ENCODE assay signal across 8 cellular contexts in genomic region chr20:39112196-39112743, GRCh38.
DNase-seq lines count a peak whose midpoint lies in the region; ATAC-seq and TF ChIP-seq lines count a peak whose summit lies in the region.

No MANE protein-coding gene starts in this region.

- no peaks in the 10 kb centered on the region for H4K20me1 ChIP-seq in KMS-11 (ENCODE audit: insufficient read depth)

- no peaks in the 10 kb centered on the region for H3K36me3 ChIP-seq in KMS-11 (ENCODE audit: insufficient read depth)
- no peaks in the 10 kb centered on the region for H3K36me3 ChIP-seq in esophagus squamous epithelium

- H3K79me2 ChIP-seq in KMS-11 (ENCODE audit: insufficient read depth, low read depth) = no peaks in the 10 kb centered on the region

- H3K9ac ChIP-seq in KMS-11 = no peak overlapping the region

- CTCF ChIA-PET in activated CD4-positive, alpha-beta T cell treated with anti-CD3 and anti-CD28 coated beads, Interleukin-2, amount 10 ng/mL, durations not matched to agents 7 days and 5 days (lab: Charles Lee) = no interaction called here

- no peak for TF ChIP-seq POLR2A in esophagus squamous epithelium (IDR thresholded peaks at IDR 0.05)

- H3K27ac Mint-ChIP-seq in activated CD4-positive, alpha-beta T cell treated with anti-CD3 and anti-CD28 coated beads, Interleukin-2, amount 10 ng/mL, durations not matched to agents 7 days and 5 days = no peak overlapping the region
- no peak overlapping the region for H3K27ac Mint-ChIP-seq in activated CD4-positive, alpha-beta T cell treated with anti-CD3 and anti-CD28 coated beads, Interleukin-2, amount 10 ng/mL, durations not matched to agents 24 days and 14 days
- H3K27ac Mint-ChIP-seq in nephron progenitor cell = no peak overlapping the region

- H3K27me3 ChIP-seq in KMS-11 (ENCODE audit: insufficient read depth, low read depth) (no peaks in the 10 kb centered on the region; the same call in 1 of the 2 replicates), esophagus squamous epithelium (peaks cover 0 to 76% (median 0%) of the 10 kb centered on the region in 4 donors)

- no peak for ATAC-seq in HG02571 (IDR thresholded peaks at IDR 0.05; ENCODE audit: unreplicated experiment)
- no peak for ATAC-seq in GM18873 (IDR thresholded peaks at IDR 0.05; ENCODE audit: low FRiP score, unreplicated experiment)

- H3K4me1 ChIP-seq in KMS-11 (ENCODE audit: low read depth, poor library complexity, severe bottlenecking) (no peaks in the 10 kb centered on the region), esophagus squamous epithelium (peaks cover 0 to 5% (median 0%) of the 10 kb centered on the region in 3 donors)

- H3K27ac ChIP-seq in KMS-11 (no peak overlapping the region), esophagus squamous epithelium (no peak overlapping the region)

- peaks cover 26% of the 10 kb centered on the region for H3K27me3 Mint-ChIP-seq in activated CD4-positive, alpha-beta T cell treated with anti-CD3 and anti-CD28 coated beads, Interleukin-2, amount 10 ng/mL, durations not matched to agents 7 days and 5 days
- H3K27me3 Mint-ChIP-seq in activated CD4-positive, alpha-beta T cell treated with anti-CD3 and anti-CD28 coated beads, Interleukin-2, amount 10 ng/mL, durations not matched to agents 24 days and 14 days = peaks cover 27% of the 10 kb centered on the region
- peaks cover 41% of the 10 kb centered on the region for H3K27me3 Mint-ChIP-seq in nephron progenitor cell (ENCODE audit: low read depth, poor library complexity)

- no peak overlapping the region for H3K4me3 ChIP-seq in KMS-11 (IDR thresholded peaks at IDR 0.05; ENCODE audit: insufficient read depth, low read depth, low read length)
- no peak overlapping the region for H3K4me3 ChIP-seq in esophagus squamous epithelium

- POLR2A ChIA-PET in activated CD4-positive, alpha-beta T cell treated with anti-CD3 and anti-CD28 coated beads, Interleukin-2, amount 10 ng/mL, durations not matched to agents 7 days and 5 days (lab: Charles Lee) = no interaction called here

- intact Hi-C loops in activated CD4-positive, alpha-beta T cell treated with anti-CD3 and anti-CD28 coated beads, Interleukin-2, amount 10 ng/mL, durations not matched to agents 24 days and 14 days (cut with micrococcal nuclease) = no loop called here
- intact Hi-C loops in esophagus squamous epithelium (cut with DNase I) = no loop called here

- no peaks in the 10 kb centered on the region for H3K4me1 Mint-ChIP-seq in activated CD4-positive, alpha-beta T cell treated with anti-CD3 and anti-CD28 coated beads, Interleukin-2, amount 10 ng/mL, durations not matched to agents 7 days and 5 days
- peaks cover 2% of the 10 kb centered on the region for H3K4me1 Mint-ChIP-seq in activated CD4-positive, alpha-beta T cell treated with anti-CD3 and anti-CD28 coated beads, Interleukin-2, amount 10 ng/mL, durations not matched to agents 24 days and 14 days
- peaks cover 45% of the 10 kb centered on the region for H3K4me1 Mint-ChIP-seq in nephron progenitor cell

- H3K9me3 ChIP-seq in esophagus squamous epithelium = peaks cover 0 to 9% (median 6%) of the 10 kb centered on the region in 3 donors

- H3K36me3 Mint-ChIP-seq in activated CD4-positive, alpha-beta T cell treated with anti-CD3 and anti-CD28 coated beads, Interleukin-2, amount 10 ng/mL, durations not matched to agents 7 days and 5 days (ENCODE audit: low read depth) = no peaks in the 10 kb centered on the region
- no peaks in the 10 kb centered on the region for H3K36me3 Mint-ChIP-seq in activated CD4-positive, alpha-beta T cell treated with anti-CD3 and anti-CD28 coated beads, Interleukin-2, amount 10 ng/mL, durations not matched to agents 24 days and 14 days (ENCODE audit: low read depth)
- H3K36me3 Mint-ChIP-seq in nephron progenitor cell (ENCODE audit: low read depth) = no peaks in the 10 kb centered on the region

- H3K9me3 Mint-ChIP-seq in activated CD4-positive, alpha-beta T cell treated with anti-CD3 and anti-CD28 coated beads, Interleukin-2, amount 10 ng/mL, durations not matched to agents 7 days and 5 days = no peaks in the 10 kb centered on the region
- no peaks in the 10 kb centered on the region for H3K9me3 Mint-ChIP-seq in activated CD4-positive, alpha-beta T cell treated with anti-CD3 and anti-CD28 coated beads, Interleukin-2, amount 10 ng/mL, durations not matched to agents 24 days and 14 days
- peaks cover 5% of the 10 kb centered on the region for H3K9me3 Mint-ChIP-seq in nephron progenitor cell

- H3K4me2 ChIP-seq in KMS-11 = no peak overlapping the region

- WGBS in esophagus squamous epithelium, 2 donors = 10 to 16% methylated on average over 6 to 7 of the region's 8 CpGs

- peak overlapping the region; percentile 66 for H2AFZ ChIP-seq in KMS-11 (ENCODE audit: low read depth)

- no peak overlapping the region for H3K4me3 Mint-ChIP-seq in activated CD4-positive, alpha-beta T cell treated with anti-CD3 and anti-CD28 coated beads, Interleukin-2, amount 10 ng/mL, durations not matched to agents 7 days and 5 days
- no peak overlapping the region for H3K4me3 Mint-ChIP-seq in activated CD4-positive, alpha-beta T cell treated with anti-CD3 and anti-CD28 coated beads, Interleukin-2, amount 10 ng/mL, durations not matched to agents 24 days and 14 days
- H3K4me3 Mint-ChIP-seq in nephron progenitor cell = peak overlapping the region; percentile 40

- peak; percentile 10 for DNase-seq in activated CD4-positive, alpha-beta T cell treated with anti-CD3 and anti-CD28 coated beads, Interleukin-2, amount 10 ng/mL, durations not matched to agents 7 days and 5 days
- no peak for DNase-seq in activated CD4-positive, alpha-beta T cell treated with anti-CD3 and anti-CD28 coated beads, Interleukin-2, amount 10 ng/mL, durations not matched to agents 24 days and 14 days
- peak; percentile 81 for DNase-seq in RKO (ENCODE audit: low spot score)
- DNase-seq in esophagus squamous epithelium (lab: John Stamatoyannopoulos, UW) = no peak
- peak; percentile 71 for DNase-seq in nephron progenitor cell

- TF ChIP-seq CTCF in KMS-11 (conservative IDR thresholded peaks at IDR 0.05; ENCODE audit: low read depth, low read length) = peak; percentile 85
- TF ChIP-seq CTCF in esophagus squamous epithelium (IDR thresholded peaks at IDR 0.05) = peak in 5 of 6 experiments; percentile 30 to 57 (median 40)
- TF ChIP-seq CTCF in nephron progenitor cell (IDR thresholded peaks at IDR 0.05) = peak; percentile 79

Comparison
In these comparisons a context has a peak if more than half of its experiments do, and no peak if none do; other contexts are left out.
1. DNase-seq: peak in activated CD4-positive, alpha-beta T cell treated with anti-CD3 and anti-CD28 coated beads, Interleukin-2, amount 10 ng/mL, durations not matched to agents 7 days and 5 days (single experiment), RKO (single experiment) and nephron progenitor cell (single experiment); none in activated CD4-positive, alpha-beta T cell treated with anti-CD3 and anti-CD28 coated beads, Interleukin-2, amount 10 ng/mL, durations not matched to agents 24 days and 14 days (single experiment) and esophagus squamous epithelium (single experiment).
2. Peak in every context shown above with its lines, with median percentiles within 50 percentile points of each other: CTCF ChIP-seq.